In the genomic region with DNA sequence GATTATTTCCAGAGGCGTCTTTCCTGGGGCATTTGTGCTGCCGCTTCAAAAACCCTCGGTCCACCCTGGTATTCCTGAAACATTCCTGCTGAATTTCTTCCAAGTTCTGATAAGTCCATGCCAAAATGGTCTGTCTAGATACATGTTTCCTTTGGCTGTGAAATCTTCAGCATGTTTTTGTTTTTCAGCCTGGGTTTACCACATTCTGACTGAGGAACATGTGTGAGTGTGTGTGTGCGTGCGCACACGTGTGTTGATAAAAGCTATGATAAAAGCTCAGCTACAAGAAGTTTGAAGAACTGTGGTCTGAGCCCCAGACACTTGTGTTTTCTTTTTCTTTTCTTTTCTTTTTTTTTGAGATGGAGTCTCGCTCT, we compare ENCODE assay signal across 22 cellular contexts. TPM values are rescaled to one million over a fixed set of nuclear protein-coding genes. Genes with fewer than 3 reads are reported as not detected.
DNase-seq lines count a peak whose midpoint lies in the region; TF ChIP-seq lines count a peak whose summit lies in the region.
"Had no signal": no experiment of that assay in that cellular context is flagged by ENCODE, and none has a peak within 500 bp of the region (broad histone marks: within the 10 kb centered on the region; RNA-seq: fewer than 3 reads in every experiment).

No MANE protein-coding gene starts in this region.

- peak overlapping the region; percentile 60; the same call in 1 of the 2 replicates for H3K27ac ChIP-seq in SK-N-MC
- H3K27ac ChIP-seq in endodermal cell (ENCODE audit: low read depth, low read length): no peak overlapping the region
- peak overlapping the region; percentile 35 for H3K27ac ChIP-seq in hepatocyte
- peak overlapping the region; percentile 9 to 82 for H3K27ac ChIP-seq in testis
- H3K27ac ChIP-seq in stomach: peak overlapping the region in 1 of 5 donors; percentile 26
- H3K27ac ChIP-seq: esophagus muscularis mucosa, transverse colon had no signal

- TF ChIP-seq POLR2A in testis (IDR thresholded peaks at IDR 0.05): no peak
- no peak for TF ChIP-seq POLR2A in stomach (IDR thresholded peaks at IDR 0.05)

- no peaks in the 10 kb centered on the region for H3K9me3 ChIP-seq in SK-N-MC (ENCODE audit: low read depth, low read length)
- peaks cover 4% of the 10 kb centered on the region for H3K9me3 ChIP-seq in endodermal cell (ENCODE audit: control insufficient read depth, low read length)
- H3K9me3 ChIP-seq in hepatocyte (ENCODE audit: low read depth): no peaks in the 10 kb centered on the region
- no peaks in the 10 kb centered on the region for H3K9me3 ChIP-seq in testis
- peaks cover 0 to 5% (median 0%) of the 10 kb centered on the region in 4 donors for H3K9me3 ChIP-seq in stomach
- H3K9me3 ChIP-seq: transverse colon had no signal

- intact Hi-C loops in testis (cut with DNase I; ENCODE audit: low total_unique reads): no loop called here
- intact Hi-C loops in stomach (cut with DNase I; ENCODE audit: low total_unique reads): no loop called here

- H3K79me2 ChIP-seq in hepatocyte: no peaks in the 10 kb centered on the region

- H3K27me3 ChIP-seq in endodermal cell (ENCODE audit: control insufficient read depth, insufficient read depth, low read length, poor library complexity, severe bottlenecking): no peaks in the 10 kb centered on the region
- no peaks in the 10 kb centered on the region for H3K27me3 ChIP-seq in hepatocyte
- no peaks in the 10 kb centered on the region for H3K27me3 ChIP-seq in testis
- no peaks in the 10 kb centered on the region for H3K27me3 ChIP-seq in stomach
- H3K27me3 ChIP-seq: esophagus muscularis mucosa, transverse colon had no signal

- H3K4me1 Mint-ChIP-seq in endodermal cell: peaks cover 4% of the 10 kb centered on the region
- H3K4me1 Mint-ChIP-seq: activated naive CD8-positive, alpha-beta T cell treated with anti-CD3 and anti-CD28 coated beads, Interleukin-2, amount 50 U/mL, for 24 hours; IgD-negative memory B cell had no signal

- peaks cover 8% of the 10 kb centered on the region for H3K9me3 Mint-ChIP-seq in endodermal cell
- H3K9me3 Mint-ChIP-seq: activated naive CD8-positive, alpha-beta T cell treated with anti-CD3 and anti-CD28 coated beads, Interleukin-2, amount 50 U/mL, for 24 hours had no signal

- TF ChIP-seq CTCF in endodermal cell (conservative IDR thresholded peaks at IDR 0.05) (no peak), hepatocyte (IDR thresholded peaks at IDR 0.05; ENCODE audit: poor library complexity) (no peak), testis (IDR thresholded peaks at IDR 0.05) (no peak), stomach (IDR thresholded peaks at IDR 0.05) (no peak)

- H2AFZ ChIP-seq in hepatocyte: no peak overlapping the region

- no peaks in the 10 kb centered on the region for H3K9me2 ChIP-seq in hepatocyte (replicated peaks; ENCODE audit: insufficient read depth)

- no peak overlapping the region for H3K4me3 Mint-ChIP-seq in endodermal cell
- H3K4me3 Mint-ChIP-seq: activated naive CD8-positive, alpha-beta T cell treated with anti-CD3 and anti-CD28 coated beads, Interleukin-2, amount 50 U/mL, for 24 hours; activated T-cell treated with anti-CD3 and anti-CD28 coated beads, Interleukin-2, amount 50 U/mL, for 24 hours; dendritic cell treated with granulocyte-macrophage colony-stimulating factor and Interleukin-4, amounts not matched to agents 40 ng/mL and 50 ng/mL, for 4 days; IgD-negative memory B cell; naive B cell; stimulated activated naive CD8-positive, alpha-beta T cell treated with anti-CD3 and anti-CD28 coated beads, Interleukin-15, amount 100 ng/mL, for 72 hours had no signal

- peaks cover 10% of the 10 kb centered on the region for H3K36me3 Mint-ChIP-seq in endodermal cell (ENCODE audit: low read depth)

- H3K27me3 Mint-ChIP-seq in endodermal cell (ENCODE audit: insufficient read depth): no peaks in the 10 kb centered on the region
- H3K27me3 Mint-ChIP-seq: activated naive CD8-positive, alpha-beta T cell treated with anti-CD3 and anti-CD28 coated beads, Interleukin-2, amount 50 U/mL, for 24 hours; activated T-cell treated with anti-CD3 and anti-CD28 coated beads, Interleukin-2, amount 50 U/mL, for 24 hours; dendritic cell treated with granulocyte-macrophage colony-stimulating factor and Interleukin-4, amounts not matched to agents 40 ng/mL and 50 ng/mL, for 4 days; IgD-negative memory B cell; naive B cell; stimulated activated naive CD8-positive, alpha-beta T cell treated with anti-CD3 and anti-CD28 coated beads, Interleukin-15, amount 100 ng/mL, for 72 hours had no signal

- no peak for TF ChIP-seq EP300 in stomach (IDR thresholded peaks at IDR 0.05)

- WGBS in endodermal cell (ENCODE audit: insufficient coverage in 1 of 2, insufficient read length in 1 of 2), 2 experiments: 93 to 100% methylated on average over 6 to 7 of the region's 7 CpGs
- WGBS in hepatocyte (ENCODE audit: low lambda C conversion rate, missing lambda C conversion rate): 70% methylated on average over 7 of the region's 7 CpGs
- 38 to 67% methylated on average over 7 of the region's 7 CpGs for WGBS in testis, 2 donors
- 48 to 65% (median 63%) methylated on average over 7 of the region's 7 CpGs for WGBS in stomach, 5 donors

- H3K4me2 ChIP-seq in hepatocyte: peak overlapping the region; percentile 23

- H3K4me1 ChIP-seq in endodermal cell (ENCODE audit: control insufficient read depth, insufficient read depth, low read length): no peaks in the 10 kb centered on the region
- H3K4me1 ChIP-seq in hepatocyte (ENCODE audit: insufficient read depth): peaks cover 8% of the 10 kb centered on the region
- H3K4me1 ChIP-seq in testis: peaks cover 15% of the 10 kb centered on the region
- H3K4me1 ChIP-seq in stomach: peaks cover 0 to 11% (median 4%) of the 10 kb centered on the region in 4 donors
- H3K4me1 ChIP-seq: esophagus muscularis mucosa, transverse colon had no signal

- H3K9ac ChIP-seq in SK-N-MC (ENCODE audit: insufficient read length) (peak overlapping the region; percentile 15), endodermal cell (ENCODE audit: extremely low read depth, low read length, poor library complexity, severe bottlenecking) (no peak overlapping the region)

- no peak for DNase-seq in SK-N-MC (ENCODE audit: low read depth, low spot score)
- DNase-seq in endodermal cell: peak; percentile 28
- DNase-seq in hepatocyte (ENCODE audit: low spot score): no peak
- DNase-seq in testis: no peak
- DNase-seq in stomach: no peak
- no peak for DNase-seq in amygdala (lab: John Stamatoyannopoulos, UW)
- no peak for DNase-seq in NCI-H2196 treated with DMSO at 0.1 percent for 48 hours (lab: John Stamatoyannopoulos, UW; ENCODE audit: unreplicated experiment)
- no peak for DNase-seq in iPS-NIHi7 (ENCODE audit: extremely low spot score)
- DNase-seq: activated gamma-delta T cell; activated naive CD8-positive, alpha-beta T cell treated with anti-CD3 and anti-CD28 coated beads, Interleukin-2, amount 50 U/mL, for 24 hours; activated T-cell treated with anti-CD3 and anti-CD28 coated beads, Interleukin-2, amount 50 U/mL, for 24 hours; naive B cell; NCI-H2029; NCI-H2227 treated with DMSO at 0.1 percent for 48 hours; NCI-H69; nucleus accumbens; stimulated activated naive CD8-positive, alpha-beta T cell treated with anti-CD3 and anti-CD28 coated beads, Interleukin-15, amount 100 ng/mL, for 72 hours; transverse colon had no signal

- H4K20me1 ChIP-seq in hepatocyte (ENCODE audit: insufficient read depth, poor library complexity, severe bottlenecking): no peaks in the 10 kb centered on the region

- H3K4me3 ChIP-seq in SK-N-MC: no peak overlapping the region
- no peak overlapping the region for H3K4me3 ChIP-seq in endodermal cell (ENCODE audit: low read length)
- H3K4me3 ChIP-seq in hepatocyte: no peak overlapping the region
- H3K4me3 ChIP-seq in testis: no peak overlapping the region
- H3K4me3 ChIP-seq in stomach: no peak overlapping the region
- H3K4me3 ChIP-seq: esophagus muscularis mucosa, skin epidermis, transverse colon had no signal

- no peaks in the 10 kb centered on the region for H3K36me3 ChIP-seq in SK-N-MC (ENCODE audit: insufficient read depth, low read length)
- H3K36me3 ChIP-seq in endodermal cell (ENCODE audit: control insufficient read depth, insufficient read depth, low read length): no peaks in the 10 kb centered on the region
- H3K36me3 ChIP-seq in hepatocyte (replicated peaks; ENCODE audit: insufficient read depth, low read depth): no peaks in the 10 kb centered on the region
- no peaks in the 10 kb centered on the region for H3K36me3 ChIP-seq in testis (ENCODE audit: low read depth, missing control alignments)
- H3K36me3 ChIP-seq in stomach: peaks cover 0 to 5% (median 2%) of the 10 kb centered on the region in 4 donors
- H3K36me3 ChIP-seq: transverse colon had no signal

- no peak overlapping the region for H3K27ac Mint-ChIP-seq in endodermal cell
- H3K27ac Mint-ChIP-seq: activated naive CD8-positive, alpha-beta T cell treated with anti-CD3 and anti-CD28 coated beads, Interleukin-2, amount 50 U/mL, for 24 hours; activated T-cell treated with anti-CD3 and anti-CD28 coated beads, Interleukin-2, amount 50 U/mL, for 24 hours; dendritic cell treated with granulocyte-macrophage colony-stimulating factor and Interleukin-4, amounts not matched to agents 40 ng/mL and 50 ng/mL, for 4 days; IgD-negative memory B cell; naive B cell; stimulated activated naive CD8-positive, alpha-beta T cell treated with anti-CD3 and anti-CD28 coated beads, Interleukin-15, amount 100 ng/mL, for 72 hours had no signal

RNA-seq across cellular contexts. Expression of gene ANKRD9, which starts 22.4 kb away (rescaled TPM):
- total RNA-seq in endodermal cell (10 to 100 TPM; 32.7 to 38.9 TPM), hepatocyte (43.8 and 46.5 TPM in 2 replicates), testis (100 to 1,000 TPM in 1 of 2 donors, 10 to 100 TPM in 1; 88.7 to 153 TPM), stomach (100 to 1,000 TPM in 2 of 5 donors, 10 to 100 TPM in 3; 11.2 to 357 (median 72.4) TPM)
- 28.5 TPM for polyA plus RNA-seq in endodermal cell (2013, experiment 1 of 2)
- 27.2 TPM for polyA plus RNA-seq in endodermal cell (2013, experiment 2 of 2)
- polyA plus RNA-seq in hepatocyte (88.1 and 90.7 TPM in 2 replicates), testis (ENCODE audit: insufficient read depth, low read depth, low replicate concordance) (21.0 TPM), stomach (10 to 100 TPM in 2 of 3 donors, 1 to 10 TPM in 1; 5.3 to 23.3 (median 13.3) TPM)
